19 cellular contexts compared by ENCODE assay signal in genomic region chr10:121813857-121814256, GRCh38.
"Had no signal": no experiment of that assay in that cellular context is flagged by ENCODE, and none has a peak within 500 bp of the region (broad histone marks: within the 10 kb centered on the region; RNA-seq: fewer than 3 reads in every experiment).

No MANE protein-coding gene starts in this region.

- H3K4me1 ChIP-seq: esophagus muscularis mucosa, foreskin keratinocyte, gastroesophageal sphincter, left lung, lower lobe of right lung had no signal

- FAIRE-seq: colon, frontal cortex, islet of Langerhans, keratinocyte had no signal

- H3K36me3 ChIP-seq: left lung had no signal

- DNase-seq: dorsolateral prefrontal cortex; effector CD4-positive, alpha-beta T cell; effector memory CD4-positive, alpha-beta T cell; foreskin keratinocyte; heart left ventricle; hippocampal formation; left cardiac atrium; left lung; left ventricle myocardium superior; lower lobe of right lung; naive thymus-derived CD4-positive, alpha-beta T cell; natural killer cell had no signal

- H3K9me3 ChIP-seq: esophagus muscularis mucosa, gastroesophageal sphincter, heart left ventricle, left lung, lower lobe of right lung had no signal

- H3K27me3 ChIP-seq: dorsolateral prefrontal cortex, esophagus muscularis mucosa, foreskin keratinocyte, gastroesophageal sphincter, heart left ventricle, left lung had no signal

- H3K27ac ChIP-seq: coronary artery, dorsolateral prefrontal cortex, esophagus muscularis mucosa, foreskin keratinocyte, gastroesophageal sphincter, heart left ventricle, left lung, lower lobe of right lung had no signal

- H3K4me3 ChIP-seq: coronary artery, dorsolateral prefrontal cortex, esophagus muscularis mucosa, gastroesophageal sphincter, heart left ventricle, left lung, lower lobe of right lung had no signal
